ENCODE assay signal across 19 cellular contexts in the genomic region with DNA sequence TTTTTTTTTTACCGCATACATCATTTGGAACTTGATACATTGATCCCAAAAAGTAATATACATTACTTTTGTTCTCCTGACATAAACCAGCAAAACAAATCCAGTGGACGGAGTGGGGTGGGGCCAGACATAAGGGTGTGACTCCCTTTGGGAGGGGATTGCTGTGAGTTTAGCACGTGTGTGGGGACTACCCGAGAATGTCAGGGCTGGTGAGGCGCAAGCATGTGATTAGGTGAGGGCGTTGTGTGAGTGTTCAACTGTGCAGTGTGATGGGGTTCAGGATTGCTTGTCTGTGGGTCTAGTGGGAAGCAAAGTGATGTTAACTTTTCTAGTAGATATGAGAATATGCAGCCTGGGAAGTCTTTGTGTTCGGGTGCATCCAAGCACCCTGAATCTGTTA.
"Had no signal": no experiment of that assay in that cellular context is flagged by ENCODE, and none has a peak within 500 bp of the region (broad histone marks: within the 10 kb centered on the region; RNA-seq: fewer than 3 reads in every experiment).

No MANE protein-coding gene starts in this region.

- ATAC-seq: psoas muscle; right cardiac atrium; right lobe of liver; stimulated activated effector memory CD8-positive, alpha-beta T cell treated with anti-CD3 and anti-CD28 coated beads, Interleukin-12 subunit alpha, Interleukin-12 subunit beta, amount 100 ng/mL, for 72 hours; stimulated activated naive B cell treated with anti-CD40 and anti-IgM and Interleukin-4, amounts not matched to agents 10 μg/mL and 1 μg/mL and 100 μg/mL, for 72 hours had no signal

- DNase-seq: occipital lobe; ovary; posterior cingulate gyrus; psoas muscle; right cardiac atrium; right lobe of liver; sigmoid colon; small intestine; stimulated activated CD4-positive, alpha-beta T cell treated with anti-CD3 and anti-CD28 coated beads, Interleukin-15, amount 100 ng/mL, for 24 hours; stimulated activated CD4-positive, alpha-beta T cell treated with anti-CD3 and anti-CD28 coated beads, Interleukin-2, amount 100 ng/mL, for 24 hours; stimulated activated CD4-positive, alpha-beta T cell treated with anti-CD3 and anti-CD28 coated beads, Interleukin-2, amount 100 ng/mL, for 48 hours; stimulated activated CD4-positive, alpha-beta T cell treated with anti-CD3 and anti-CD28 coated beads, Interleukin-4, amount 100 ng/mL, for 24 hours; stimulated activated naive B cell treated with anti-CD40 and anti-IgM and Interleukin-4, amounts not matched to agents 10 μg/mL and 1 μg/mL and 100 μg/mL, for 72 hours; stimulated activated naive CD4-positive, alpha-beta T cell treated with Interleukin-2 at 50 U/mL for 16 hours; stomach; thyroid gland; trophoblast cell; upper lobe of left lung had no signal
